Comparison of ENCODE assay signal across 20 cellular contexts in the genomic region with DNA sequence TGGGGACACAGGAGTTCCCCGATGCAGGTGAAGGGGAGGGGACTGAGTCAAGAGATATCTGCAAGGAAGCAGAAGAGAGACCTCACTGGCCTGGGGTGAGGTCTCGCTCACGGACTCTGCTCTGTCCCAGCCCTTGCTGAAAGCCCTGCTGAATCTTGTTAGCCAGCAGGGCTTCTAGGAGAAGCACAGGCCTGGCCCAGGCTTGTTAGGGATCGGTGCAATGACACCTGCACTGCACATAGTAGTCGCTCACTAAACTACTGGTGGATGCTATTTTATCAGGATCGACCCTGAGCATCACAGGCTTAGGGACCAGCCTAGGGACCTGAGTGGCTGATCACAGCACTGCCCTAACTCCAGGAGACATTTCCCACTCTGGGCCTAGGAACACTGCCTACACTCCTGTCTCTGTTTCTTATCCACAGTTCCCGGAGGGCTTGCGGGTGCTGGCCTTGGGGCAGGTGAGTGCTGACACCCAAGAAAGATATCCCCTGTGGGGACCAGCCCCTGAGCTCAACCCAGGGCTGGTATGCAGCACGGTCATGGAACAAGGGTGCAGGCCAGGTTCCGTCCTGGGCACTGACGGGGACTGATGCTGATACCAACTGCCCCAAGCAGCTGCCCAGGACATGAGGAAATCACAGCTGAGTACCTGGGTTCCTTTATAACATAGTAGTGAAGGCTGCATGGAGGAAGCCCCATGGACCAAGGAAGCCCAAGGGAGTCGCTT. TPM values are rescaled to one million over a fixed set of nuclear protein-coding genes. Genes with fewer than 3 reads are reported as not detected.
"Had no signal": no experiment of that assay in that cellular context is flagged by ENCODE, and none has a peak within 500 bp of the region (broad histone marks: within the 10 kb centered on the region; RNA-seq: fewer than 3 reads in every experiment).

No MANE protein-coding gene starts in this region.

- H3K27me3 ChIP-seq: neutrophil, tibial nerve, uterus had no signal

- H3K4me3 ChIP-seq: tibial nerve, uterus had no signal

- H3K36me3 Mint-ChIP-seq: activated CD8-positive, alpha-beta memory T cell treated with anti-CD3 and anti-CD28 coated beads, Interleukin-2, amount 10 ng/mL, durations not matched to agents 7 days and 5 days; immature natural killer cell; natural killer cell; stimulated activated naive B cell treated with anti-CD40 and anti-IgM and Interleukin-4, amounts not matched to agents 10 μg/mL and 1 μg/mL and 100 μg/mL, for 72 hours; T-cell had no signal

- H3K27ac Mint-ChIP-seq: activated CD4-positive, alpha-beta memory T cell treated with anti-CD3 and anti-CD28 coated beads, Interleukin-2, amount 10 ng/mL, durations not matched to agents 7 days and 5 days; activated CD8-positive, alpha-beta memory T cell treated with anti-CD3 and anti-CD28 coated beads, Interleukin-2, amount 10 ng/mL, durations not matched to agents 7 days and 5 days; activated naive CD4-positive, alpha-beta T cell treated with anti-CD3 and anti-CD28 coated beads for 36 hours; dendritic cell treated with granulocyte-macrophage colony-stimulating factor and Interleukin-4, amounts not matched to agents 40 ng/mL and 50 ng/mL, for 4 days; immature natural killer cell; natural killer cell; T-cell had no signal

- H3K4me3 Mint-ChIP-seq: activated CD4-positive, alpha-beta memory T cell treated with anti-CD3 and anti-CD28 coated beads, Interleukin-2, amount 10 ng/mL, durations not matched to agents 7 days and 5 days; activated CD8-positive, alpha-beta memory T cell treated with anti-CD3 and anti-CD28 coated beads, Interleukin-2, amount 10 ng/mL, durations not matched to agents 7 days and 5 days; activated naive CD4-positive, alpha-beta T cell treated with anti-CD3 and anti-CD28 coated beads for 36 hours; dendritic cell treated with granulocyte-macrophage colony-stimulating factor and Interleukin-4, amounts not matched to agents 40 ng/mL and 50 ng/mL, for 4 days; immature natural killer cell; natural killer cell; stimulated activated naive B cell treated with anti-CD40 and anti-IgM and Interleukin-4, amounts not matched to agents 10 μg/mL and 1 μg/mL and 100 μg/mL, for 72 hours; T-cell had no signal

- H3K27ac ChIP-seq: neutrophil had no signal

- DNase-seq: activated CD4-positive, alpha-beta memory T cell treated with anti-CD3 and anti-CD28 coated beads, Interleukin-2, amount 10 ng/mL, durations not matched to agents 7 days and 5 days; activated CD4-positive, alpha-beta T cell treated with anti-CD3 and anti-CD28 coated beads for 48 hours; activated CD4-positive, CD25-positive, alpha-beta regulatory T cell; activated CD8-positive, alpha-beta memory T cell treated with anti-CD3 and anti-CD28 coated beads, Interleukin-2, amount 10 ng/mL, durations not matched to agents 7 days and 5 days; activated naive CD4-positive, alpha-beta T cell treated with anti-CD3 and anti-CD28 coated beads for 36 hours; anterior cingulate cortex; cerebellar nuclear complex; effector CD8-positive, alpha-beta T cell; immature natural killer cell; kidney glomerular epithelial cell; mesendoderm; natural killer cell; stimulated activated naive B cell treated with anti-CD40 and anti-IgM and Interleukin-4, amounts not matched to agents 10 μg/mL and 1 μg/mL and 100 μg/mL, for 72 hours; T-cell; T-helper 9 cell; uterus had no signal

- H3K36me3 ChIP-seq: neutrophil, uterus had no signal

- H3K9me3 ChIP-seq: neutrophil, tibial nerve, uterus had no signal

- H3K27me3 Mint-ChIP-seq: activated CD4-positive, alpha-beta memory T cell treated with anti-CD3 and anti-CD28 coated beads, Interleukin-2, amount 10 ng/mL, durations not matched to agents 7 days and 5 days; activated CD8-positive, alpha-beta memory T cell treated with anti-CD3 and anti-CD28 coated beads, Interleukin-2, amount 10 ng/mL, durations not matched to agents 7 days and 5 days; T-cell had no signal

- ATAC-seq: activated CD8-positive, alpha-beta memory T cell treated with anti-CD3 and anti-CD28 coated beads, Interleukin-2, amount 10 ng/mL, durations not matched to agents 7 days and 5 days; esophagus mucosa; natural killer cell; stimulated activated naive B cell treated with anti-CD40 and anti-IgM and Interleukin-4, amounts not matched to agents 10 μg/mL and 1 μg/mL and 100 μg/mL, for 72 hours had no signal

- H3K9me3 Mint-ChIP-seq: activated CD4-positive, alpha-beta memory T cell treated with anti-CD3 and anti-CD28 coated beads, Interleukin-2, amount 10 ng/mL, durations not matched to agents 7 days and 5 days; activated naive CD4-positive, alpha-beta T cell treated with anti-CD3 and anti-CD28 coated beads for 36 hours; dendritic cell treated with granulocyte-macrophage colony-stimulating factor and Interleukin-4, amounts not matched to agents 40 ng/mL and 50 ng/mL, for 4 days; immature natural killer cell; natural killer cell; stimulated activated naive B cell treated with anti-CD40 and anti-IgM and Interleukin-4, amounts not matched to agents 10 μg/mL and 1 μg/mL and 100 μg/mL, for 72 hours; T-cell had no signal

- H3K4me1 Mint-ChIP-seq: activated CD4-positive, alpha-beta memory T cell treated with anti-CD3 and anti-CD28 coated beads, Interleukin-2, amount 10 ng/mL, durations not matched to agents 7 days and 5 days; activated CD8-positive, alpha-beta memory T cell treated with anti-CD3 and anti-CD28 coated beads, Interleukin-2, amount 10 ng/mL, durations not matched to agents 7 days and 5 days; immature natural killer cell; natural killer cell; stimulated activated naive B cell treated with anti-CD40 and anti-IgM and Interleukin-4, amounts not matched to agents 10 μg/mL and 1 μg/mL and 100 μg/mL, for 72 hours; T-cell had no signal

RNA-seq across cellular contexts. Expression of gene ELN, which starts 13.0 kb away (rescaled TPM):
- total RNA-seq: activated CD4-positive, alpha-beta memory T cell treated with anti-CD3 and anti-CD28 coated beads, Interleukin-2, amount 10 ng/mL, durations not matched to agents 7 days and 5 days; activated CD8-positive, alpha-beta memory T cell treated with anti-CD3 and anti-CD28 coated beads, Interleukin-2, amount 10 ng/mL, durations not matched to agents 7 days and 5 days had no signal
- polyA plus RNA-seq: immature natural killer cell had no signal
